In genomic region chr5:7851240-7851592, GRCh38 we compare ENCODE assay signal across 8 cellular contexts. TPM values are rescaled to one million over a fixed set of nuclear protein-coding genes. Genes with fewer than 3 reads are reported as not detected.
DNase-seq lines count a peak whose midpoint lies in the region; ATAC-seq and TF ChIP-seq lines count a peak whose summit lies in the region.

No MANE protein-coding gene starts in this region.

- TF ChIP-seq CTCF in Calu3 (IDR thresholded peaks at IDR 0.05; ENCODE audit: unreplicated experiment) (no peak), glutamatergic neuron (IDR thresholded peaks at IDR 0.05; ENCODE audit: partially characterized antibody, unreplicated experiment) (no peak)

- H3K4me3 Mint-ChIP-seq in Calu3 (ENCODE audit: low read depth, unreplicated experiment) (peak overlapping the region; percentile 52), T-helper 17 cell (peak overlapping the region; percentile 87), glutamatergic neuron (ENCODE audit: unreplicated experiment) (peak overlapping the region; percentile 74)

- H3K4me1 Mint-ChIP-seq in Calu3 (ENCODE audit: low read depth, unreplicated experiment): no peaks in the 10 kb centered on the region
- H3K4me1 Mint-ChIP-seq in T-helper 17 cell: peaks cover 18% of the 10 kb centered on the region
- peaks cover 4% of the 10 kb centered on the region for H3K4me1 Mint-ChIP-seq in glutamatergic neuron (ENCODE audit: low read depth, unreplicated experiment)

- H3K36me3 Mint-ChIP-seq in Calu3 (ENCODE audit: insufficient read depth, unreplicated experiment) (no peaks in the 10 kb centered on the region), T-helper 17 cell (ENCODE audit: low read depth) (no peaks in the 10 kb centered on the region), glutamatergic neuron (ENCODE audit: unreplicated experiment) (peaks cover 4% of the 10 kb centered on the region)

- intact Hi-C loops in Calu3 (cut with micrococcal nuclease; ENCODE audit: unreplicated experiment): no loop called here

- BruUV-seq in Calu3 (replicated peaks; lab: Mats Ljungman, UMichigan): no TSS peak

- H3K4me3 ChIP-seq in rectal smooth muscle tissue (ENCODE audit: low read length): peak overlapping the region; percentile 60

- no peak overlapping the region for H3K27ac ChIP-seq in rectal smooth muscle tissue (ENCODE audit: low read depth, low read length)

- TF ChIP-seq POLR2A in GM18505 (IDR thresholded peaks at IDR 0.05; ENCODE audit: borderline replicate concordance, extremely low read depth, insufficient read depth, insufficient read length): no peak

- H3K36me3 ChIP-seq in rectal smooth muscle tissue (ENCODE audit: control insufficient read depth, insufficient read depth, low read length): no peaks in the 10 kb centered on the region

- H3K27ac Mint-ChIP-seq in Calu3 (ENCODE audit: unreplicated experiment) (no peak overlapping the region), T-helper 17 cell (no peak overlapping the region), glutamatergic neuron (ENCODE audit: unreplicated experiment) (no peak overlapping the region)

- peaks cover 3% of the 10 kb centered on the region for H3K9me3 ChIP-seq in T-helper 17 cell (ENCODE audit: control insufficient read depth, low read length, poor library complexity, severe bottlenecking)

- H3K27me3 Mint-ChIP-seq in Calu3 (ENCODE audit: unreplicated experiment): peaks cover 24% of the 10 kb centered on the region
- H3K27me3 Mint-ChIP-seq in T-helper 17 cell: peaks cover 18% of the 10 kb centered on the region
- peaks cover 7% of the 10 kb centered on the region for H3K27me3 Mint-ChIP-seq in glutamatergic neuron (ENCODE audit: unreplicated experiment)

- peak; percentile 12 for ATAC-seq in T-helper 17 cell
- ATAC-seq in GM18505 (IDR thresholded peaks at IDR 0.05; ENCODE audit: unreplicated experiment): no peak
- no peak for ATAC-seq in GM19452 (IDR thresholded peaks at IDR 0.05; ENCODE audit: unreplicated experiment)

- no peaks in the 10 kb centered on the region for H3K4me1 ChIP-seq in rectal smooth muscle tissue (ENCODE audit: control insufficient read depth, insufficient read depth, low read length)

- DNase-seq in Calu3: no peak
- no peak for DNase-seq in T-helper 17 cell
- no peak for DNase-seq in glutamatergic neuron
- no peak for DNase-seq in NCI-H128 (lab: John Stamatoyannopoulos, UW; ENCODE audit: unreplicated experiment)
- no peak for DNase-seq in ureter (ENCODE audit: low spot score)

- H3K9me3 Mint-ChIP-seq in Calu3 (ENCODE audit: low read depth, unreplicated experiment): peaks cover 2% of the 10 kb centered on the region
- H3K9me3 Mint-ChIP-seq in glutamatergic neuron (ENCODE audit: unreplicated experiment): peaks cover 4% of the 10 kb centered on the region

- no peak overlapping the region for H3K9ac ChIP-seq in rectal smooth muscle tissue (ENCODE audit: low read length)

- CTCF ChIA-PET in Calu3 (lab: Charles Lee): no interaction called here

- peaks cover 13% of the 10 kb centered on the region for H3K27me3 ChIP-seq in rectal smooth muscle tissue (ENCODE audit: control insufficient read depth, insufficient read depth, low read length)

RNA-seq across cellular contexts. Expression of gene CFAP90, which starts 0.3 kb away (rescaled TPM):
- total RNA-seq in Calu3 (2022) (not detected in 2 replicates), T-helper 17 cell (not detected), glutamatergic neuron (ENCODE audit: unreplicated experiment) (not detected), ureter (1.1 TPM)

RNA-seq across cellular contexts. Expression of gene FASTKD3, which starts 17.6 kb away (rescaled TPM):
- total RNA-seq in Calu3 (2022): 11.0 and 13.5 TPM in 2 replicates
- total RNA-seq in T-helper 17 cell: 1 to 10 TPM; 4.9 to 5.5 TPM
- 7.4 TPM for total RNA-seq in glutamatergic neuron (ENCODE audit: unreplicated experiment)
- total RNA-seq in ureter: 7.6 TPM

RNA-seq across cellular contexts. Expression of gene MTRR, which starts 17.7 kb away (rescaled TPM):
- total RNA-seq in Calu3 (2022) (55.9 and 61.2 TPM in 2 replicates), T-helper 17 cell (100 to 1,000 TPM; 101 to 106 TPM), glutamatergic neuron (ENCODE audit: unreplicated experiment) (37.9 TPM), ureter (68.7 TPM)
